6 cellular contexts compared by ENCODE assay signal in the genomic region with DNA sequence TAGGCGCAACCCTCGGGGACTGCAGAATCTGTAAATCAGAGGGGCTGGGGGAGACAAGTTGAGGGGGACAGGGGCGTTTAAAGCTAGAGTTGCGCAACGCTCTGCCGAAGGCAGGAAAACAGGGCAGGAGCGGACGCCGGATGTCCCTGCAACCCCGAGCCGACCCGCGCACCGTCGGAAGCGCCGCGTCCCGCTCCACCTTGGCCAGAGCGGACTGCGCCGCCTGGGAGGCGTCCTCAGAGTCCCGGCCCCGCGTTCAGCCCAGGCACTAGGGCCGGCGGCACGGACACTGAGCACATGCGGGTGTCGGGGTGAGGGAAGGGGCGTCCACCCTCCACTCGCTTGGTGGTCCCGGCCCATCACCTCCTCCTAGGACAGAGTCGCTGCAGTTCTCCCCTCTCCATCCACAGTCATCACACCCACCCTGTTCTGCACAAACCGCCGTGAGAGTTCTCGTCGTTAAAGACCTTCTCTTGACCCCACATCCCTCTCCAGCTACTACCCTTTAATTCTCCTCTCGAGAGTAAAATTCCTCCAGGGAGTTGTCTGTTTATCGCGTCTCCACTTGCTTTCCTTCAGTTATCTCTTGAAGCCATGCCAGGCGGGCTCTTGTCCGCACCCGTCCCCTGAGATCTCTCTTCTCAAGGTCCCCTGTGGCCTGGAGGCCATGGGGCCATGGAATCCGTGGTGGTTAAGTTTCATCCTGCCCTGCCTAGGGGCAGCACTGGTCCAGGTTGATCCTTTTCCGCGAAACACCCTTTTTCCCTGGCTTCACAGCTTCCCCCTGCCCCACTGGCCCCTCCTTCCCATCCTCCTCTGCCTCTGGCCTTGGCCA. TPM values are rescaled to one million over a fixed set of nuclear protein-coding genes. Genes with fewer than 3 reads are reported as not detected.
DNase-seq lines count a peak whose midpoint lies in the region; ATAC-seq and TF ChIP-seq lines count a peak whose summit lies in the region.

No MANE protein-coding gene starts in this region.

- H3K36me3 Mint-ChIP-seq in naive B cell = peaks cover 4 to 7% of the 10 kb centered on the region in 2 donors

- peaks cover 57 to 76% (median 65%) of the 10 kb centered on the region in 3 donors for H3K4me1 Mint-ChIP-seq in naive B cell

- H3K9me3 Mint-ChIP-seq in naive B cell = peaks cover 0 to 2% (median 0%) of the 10 kb centered on the region in 7 donors

- no peaks in the 10 kb centered on the region for H3K27me3 ChIP-seq in ascending aorta

- H3K36me3 ChIP-seq in ascending aorta = peaks cover 7 to 15% of the 10 kb centered on the region in 2 donors

- intact Hi-C loops in ascending aorta (cut with DNase I) = loop anchor here (1.0 to 5.0 kb wide), 2 partner anchors 44 to 186 kb away; a partner anchor contains a TSS

- H3K27me3 Mint-ChIP-seq in naive B cell = peaks cover 4 to 8% (median 7%) of the 10 kb centered on the region in 3 donors

- H3K27ac Mint-ChIP-seq in naive B cell = peak overlapping the region in 5 of 6 donors; percentile 25 to 95 (median 83)

- peak overlapping the region; percentile 92 to 93 for H3K4me3 ChIP-seq in ascending aorta

- no peak for DNase-seq in ascending aorta (ENCODE audit: low spot score in 2 of 2)
- no peak for DNase-seq in naive B cell
- no peak for DNase-seq in NCI-H524 treated with DMSO at 0.1 percent for 48 hours (lab: John Stamatoyannopoulos, UW)

- H3K4me1 ChIP-seq in ascending aorta = peaks cover 17 to 33% of the 10 kb centered on the region in 2 donors

- H3K27ac ChIP-seq in ascending aorta = peak overlapping the region; percentile 96 to 99

- peak; percentile 13 for ATAC-seq in HG03354 (IDR thresholded peaks at IDR 0.05; ENCODE audit: poor library complexity, severe bottlenecking, unreplicated experiment)
- no peak for ATAC-seq in naive B cell (ENCODE audit: low read depth in 2 of 2)
- no peak for ATAC-seq in GM19397 (IDR thresholded peaks at IDR 0.05; ENCODE audit: unreplicated experiment)
- ATAC-seq in HG02852 (IDR thresholded peaks at IDR 0.05; ENCODE audit: unreplicated experiment) = no peak

- no peaks in the 10 kb centered on the region for H3K9me3 ChIP-seq in ascending aorta

- H3K4me3 Mint-ChIP-seq in naive B cell = peak overlapping the region; percentile 81 to 92 (median 84)

- TF ChIP-seq CTCF in ascending aorta (IDR thresholded peaks at IDR 0.05) = no peak

RNA-seq across cellular contexts. Expression of a gene that starts 0.8 kb away (rescaled TPM):
- total RNA-seq in ascending aorta = 1,082 TPM
- 1 to 10 TPM; 1.5 to 6.0 (median 3.9) TPM for polyA plus RNA-seq in naive B cell (ENCODE audit: low read depth in 6 of 6)

RNA-seq across cellular contexts. Expression of a gene that starts 11.4 kb away (rescaled TPM):
- 0.32 TPM for total RNA-seq in ascending aorta
- polyA plus RNA-seq in naive B cell (ENCODE audit: low read depth in 6 of 6) = 10 to 100 TPM; 12.7 to 47.7 (median 38.1) TPM

RNA-seq across cellular contexts. Expression of a gene that starts 18.5 kb away (rescaled TPM):
- 117 TPM for total RNA-seq in ascending aorta
- polyA plus RNA-seq in naive B cell (ENCODE audit: low read depth in 6 of 6) = 10 to 100 TPM; 25.8 to 72.8 (median 43.0) TPM

RNA-seq across cellular contexts. Expression of a gene that starts 24.8 kb away (rescaled TPM):
- total RNA-seq in ascending aorta = 151 TPM
- 1 to 10 TPM in 1 of 6 donors, under 1 TPM in 3, not detected in 2; 0.31 to 1.9 (median 0.65) TPM for polyA plus RNA-seq in naive B cell (ENCODE audit: low read depth in 6 of 6)

RNA-seq across cellular contexts. Expression of a gene that starts 51.6 kb away (rescaled TPM):
- total RNA-seq in ascending aorta = 18.1 TPM
- 10 to 100 TPM; 16.2 to 39.5 (median 25.7) TPM for polyA plus RNA-seq in naive B cell (ENCODE audit: low read depth in 6 of 6)
